1 cellular context compared by ENCODE assay signal in the genomic region with DNA sequence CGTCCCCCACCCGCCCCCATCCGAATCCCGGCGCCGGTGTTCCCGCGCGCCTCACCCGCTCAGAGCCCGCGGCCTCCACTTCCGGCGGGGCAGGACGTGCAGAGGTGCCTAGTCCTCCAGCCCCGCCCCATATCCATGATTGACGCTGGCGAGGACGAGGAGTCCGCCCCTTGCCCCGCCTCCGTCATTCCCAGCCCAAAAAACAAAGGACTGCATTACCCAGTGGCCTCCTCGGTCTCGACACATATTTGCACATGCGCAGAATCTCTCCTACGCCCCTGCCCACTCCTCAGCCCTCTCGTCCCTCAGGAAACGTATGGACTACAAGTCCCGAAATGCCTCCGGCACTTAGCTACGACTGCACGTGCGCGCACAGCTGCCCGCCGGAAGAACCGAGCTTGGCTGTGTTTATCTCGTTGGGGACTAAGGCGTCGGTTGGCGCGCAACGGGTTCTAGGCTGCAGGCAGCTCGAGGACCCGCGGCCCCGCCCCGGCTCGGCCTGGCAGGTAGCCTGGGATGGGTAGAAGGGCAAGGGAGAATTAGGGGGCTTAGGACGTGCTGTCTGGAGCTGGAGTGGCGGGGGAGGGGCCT.
TF ChIP-seq lines count a peak whose summit lies in the region.

KLHDC3 (plus strand) TSS at position 407 of the 591 bp plus-strand sequence. CDS start 2,944 bp downstream, outside the sequence.
MEA1 (minus strand) TSS at position 104 of the 591 bp plus-strand sequence. CDS start 133 bp downstream, outside the sequence.

TF ChIP-seq in HepG2, 621 proteins besides CTCF, POLR2A, EP300 and RAD21 (continued from another document and continues in another):
- TF ChIP-seq ZNF326 (CRISPR knock-in tag; IDR thresholded peaks at IDR 0.05; ENCODE audit: borderline replicate concordance): no peak
- TF ChIP-seq MIER3 (CRISPR knock-in tag; IDR thresholded peaks at IDR 0.05; ENCODE audit: borderline replicate concordance): peak; percentile 65; the same call in 1 of the 2 replicates
- TF ChIP-seq STAG1 (CRISPR knock-in tag; IDR thresholded peaks at IDR 0.05): no peak
- peak; percentile 86 for TF ChIP-seq HOXA3 (CRISPR knock-in tag; IDR thresholded peaks at IDR 0.05)
- TF ChIP-seq NFKB2 (CRISPR knock-in tag; IDR thresholded peaks at IDR 0.05; ENCODE audit: borderline replicate concordance): peak; percentile 65; the same call in 1 of the 2 replicates
- TF ChIP-seq CBX2 (IDR thresholded peaks at IDR 0.05; ENCODE audit: low read depth, low read length): no peak
- no peak for TF ChIP-seq CBX2 (CRISPR knock-in tag; IDR thresholded peaks at IDR 0.05; ENCODE audit: low read depth)
- peak; percentile 76 for TF ChIP-seq KMT2B (CRISPR knock-in tag; IDR thresholded peaks at IDR 0.05)
- TF ChIP-seq XBP1 (CRISPR knock-in tag; IDR thresholded peaks at IDR 0.05): no peak
- TF ChIP-seq, protein P1, sequence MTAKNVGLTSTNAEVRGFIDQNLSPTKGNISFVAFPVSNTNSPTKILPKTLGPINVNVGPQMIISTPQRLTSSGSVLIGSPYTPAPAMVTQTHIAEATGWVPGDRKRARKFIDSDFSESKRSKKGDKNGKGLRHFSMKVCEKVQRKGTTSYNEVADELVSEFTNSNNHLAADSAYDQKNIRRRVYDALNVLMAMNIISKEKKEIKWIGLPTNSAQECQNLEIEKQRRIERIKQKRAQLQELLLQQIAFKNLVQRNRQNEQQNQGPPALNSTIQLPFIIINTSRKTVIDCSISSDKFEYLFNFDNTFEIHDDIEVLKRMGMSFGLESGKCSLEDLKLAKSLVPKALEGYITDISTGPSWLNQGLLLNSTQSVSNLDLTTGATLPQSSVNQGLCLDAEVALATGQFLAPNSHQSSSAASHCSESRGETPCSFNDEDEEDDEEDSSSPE (CRISPR knock-in tag; IDR thresholded peaks at IDR 0.05): peak; percentile 90
- TF ChIP-seq, protein P2, sequence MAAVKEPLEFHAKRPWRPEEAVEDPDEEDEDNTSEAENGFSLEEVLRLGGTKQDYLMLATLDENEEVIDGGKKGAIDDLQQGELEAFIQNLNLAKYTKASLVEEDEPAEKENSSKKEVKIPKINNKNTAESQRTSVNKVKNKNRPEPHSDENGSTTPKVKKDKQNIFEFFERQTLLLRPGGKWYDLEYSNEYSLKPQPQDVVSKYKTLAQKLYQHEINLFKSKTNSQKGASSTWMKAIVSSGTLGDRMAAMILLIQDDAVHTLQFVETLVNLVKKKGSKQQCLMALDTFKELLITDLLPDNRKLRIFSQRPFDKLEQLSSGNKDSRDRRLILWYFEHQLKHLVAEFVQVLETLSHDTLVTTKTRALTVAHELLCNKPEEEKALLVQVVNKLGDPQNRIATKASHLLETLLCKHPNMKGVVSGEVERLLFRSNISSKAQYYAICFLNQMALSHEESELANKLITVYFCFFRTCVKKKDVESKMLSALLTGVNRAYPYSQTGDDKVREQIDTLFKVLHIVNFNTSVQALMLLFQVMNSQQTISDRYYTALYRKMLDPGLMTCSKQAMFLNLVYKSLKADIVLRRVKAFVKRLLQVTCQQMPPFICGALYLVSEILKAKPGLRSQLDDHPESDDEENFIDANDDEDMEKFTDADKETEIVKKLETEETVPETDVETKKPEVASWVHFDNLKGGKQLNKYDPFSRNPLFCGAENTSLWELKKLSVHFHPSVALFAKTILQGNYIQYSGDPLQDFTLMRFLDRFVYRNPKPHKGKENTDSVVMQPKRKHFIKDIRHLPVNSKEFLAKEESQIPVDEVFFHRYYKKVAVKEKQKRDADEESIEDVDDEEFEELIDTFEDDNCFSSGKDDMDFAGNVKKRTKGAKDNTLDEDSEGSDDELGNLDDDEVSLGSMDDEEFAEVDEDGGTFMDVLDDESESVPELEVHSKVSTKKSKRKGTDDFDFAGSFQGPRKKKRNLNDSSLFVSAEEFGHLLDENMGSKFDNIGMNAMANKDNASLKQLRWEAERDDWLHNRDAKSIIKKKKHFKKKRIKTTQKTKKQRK (IDR thresholded peaks at IDR 0.05; ENCODE audit: low read length): no peak
- no peak for TF ChIP-seq MEIS2 (CRISPR knock-in tag; IDR thresholded peaks at IDR 0.05)
- no peak for TF ChIP-seq ZNF44 (CRISPR knock-in tag; IDR thresholded peaks at IDR 0.05)
- TF ChIP-seq DR1 (CRISPR knock-in tag; IDR thresholded peaks at IDR 0.05): peak; percentile 92
- no peak for TF ChIP-seq ZFP82 (CRISPR knock-in tag; IDR thresholded peaks at IDR 0.05; ENCODE audit: borderline replicate concordance)
- peak; percentile 63; the same call in 1 of the 2 replicates for TF ChIP-seq ZNF414 (CRISPR knock-in tag; IDR thresholded peaks at IDR 0.05)
- peak; percentile 82 for TF ChIP-seq SALL1 (CRISPR knock-in tag; IDR thresholded peaks at IDR 0.05)
- TF ChIP-seq, protein P3, sequence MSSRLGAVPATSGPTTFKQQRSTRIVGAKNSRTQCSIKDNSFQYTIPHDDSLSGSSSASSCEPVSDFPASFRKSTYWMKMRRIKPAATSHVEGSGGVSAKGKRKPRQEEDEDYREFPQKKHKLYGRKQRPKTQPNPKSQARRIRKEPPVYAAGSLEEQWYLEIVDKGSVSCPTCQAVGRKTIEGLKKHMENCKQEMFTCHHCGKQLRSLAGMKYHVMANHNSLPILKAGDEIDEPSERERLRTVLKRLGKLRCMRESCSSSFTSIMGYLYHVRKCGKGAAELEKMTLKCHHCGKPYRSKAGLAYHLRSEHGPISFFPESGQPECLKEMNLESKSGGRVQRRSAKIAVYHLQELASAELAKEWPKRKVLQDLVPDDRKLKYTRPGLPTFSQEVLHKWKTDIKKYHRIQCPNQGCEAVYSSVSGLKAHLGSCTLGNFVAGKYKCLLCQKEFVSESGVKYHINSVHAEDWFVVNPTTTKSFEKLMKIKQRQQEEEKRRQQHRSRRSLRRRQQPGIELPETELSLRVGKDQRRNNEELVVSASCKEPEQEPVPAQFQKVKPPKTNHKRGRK (CRISPR knock-in tag; IDR thresholded peaks at IDR 0.05): no peak
- TF ChIP-seq, protein P4, sequence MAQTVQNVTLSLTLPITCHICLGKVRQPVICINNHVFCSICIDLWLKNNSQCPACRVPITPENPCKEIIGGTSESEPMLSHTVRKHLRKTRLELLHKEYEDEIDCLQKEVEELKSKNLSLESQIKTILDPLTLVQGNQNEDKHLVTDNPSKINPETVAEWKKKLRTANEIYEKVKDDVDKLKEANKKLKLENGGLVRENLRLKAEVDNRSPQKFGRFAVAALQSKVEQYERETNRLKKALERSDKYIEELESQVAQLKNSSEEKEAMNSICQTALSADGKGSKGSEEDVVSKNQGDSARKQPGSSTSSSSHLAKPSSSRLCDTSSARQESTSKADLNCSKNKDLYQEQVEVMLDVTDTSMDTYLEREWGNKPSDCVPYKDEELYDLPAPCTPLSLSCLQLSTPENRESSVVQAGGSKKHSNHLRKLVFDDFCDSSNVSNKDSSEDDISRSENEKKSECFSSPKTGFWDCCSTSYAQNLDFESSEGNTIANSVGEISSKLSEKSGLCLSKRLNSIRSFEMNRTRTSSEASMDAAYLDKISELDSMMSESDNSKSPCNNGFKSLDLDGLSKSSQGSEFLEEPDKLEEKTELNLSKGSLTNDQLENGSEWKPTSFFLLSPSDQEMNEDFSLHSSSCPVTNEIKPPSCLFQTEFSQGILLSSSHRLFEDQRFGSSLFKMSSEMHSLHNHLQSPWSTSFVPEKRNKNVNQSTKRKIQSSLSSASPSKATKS (CRISPR knock-in tag; IDR thresholded peaks at IDR 0.05): no peak
- TF ChIP-seq, protein P5, sequence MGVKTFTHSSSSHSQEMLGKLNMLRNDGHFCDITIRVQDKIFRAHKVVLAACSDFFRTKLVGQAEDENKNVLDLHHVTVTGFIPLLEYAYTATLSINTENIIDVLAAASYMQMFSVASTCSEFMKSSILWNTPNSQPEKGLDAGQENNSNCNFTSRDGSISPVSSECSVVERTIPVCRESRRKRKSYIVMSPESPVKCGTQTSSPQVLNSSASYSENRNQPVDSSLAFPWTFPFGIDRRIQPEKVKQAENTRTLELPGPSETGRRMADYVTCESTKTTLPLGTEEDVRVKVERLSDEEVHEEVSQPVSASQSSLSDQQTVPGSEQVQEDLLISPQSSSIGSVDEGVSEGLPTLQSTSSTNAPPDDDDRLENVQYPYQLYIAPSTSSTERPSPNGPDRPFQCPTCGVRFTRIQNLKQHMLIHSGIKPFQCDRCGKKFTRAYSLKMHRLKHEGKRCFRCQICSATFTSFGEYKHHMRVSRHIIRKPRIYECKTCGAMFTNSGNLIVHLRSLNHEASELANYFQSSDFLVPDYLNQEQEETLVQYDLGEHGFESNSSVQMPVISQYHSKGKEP (CRISPR knock-in tag; IDR thresholded peaks at IDR 0.05): no peak
- TF ChIP-seq SMARCE1 (IDR thresholded peaks at IDR 0.05; ENCODE audit: borderline replicate concordance): no peak
- no peak for TF ChIP-seq PAF1 (CRISPR knock-in tag; IDR thresholded peaks at IDR 0.05)
- TF ChIP-seq, protein P6, sequence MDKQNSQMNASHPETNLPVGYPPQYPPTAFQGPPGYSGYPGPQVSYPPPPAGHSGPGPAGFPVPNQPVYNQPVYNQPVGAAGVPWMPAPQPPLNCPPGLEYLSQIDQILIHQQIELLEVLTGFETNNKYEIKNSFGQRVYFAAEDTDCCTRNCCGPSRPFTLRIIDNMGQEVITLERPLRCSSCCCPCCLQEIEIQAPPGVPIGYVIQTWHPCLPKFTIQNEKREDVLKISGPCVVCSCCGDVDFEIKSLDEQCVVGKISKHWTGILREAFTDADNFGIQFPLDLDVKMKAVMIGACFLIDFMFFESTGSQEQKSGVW (CRISPR knock-in tag; IDR thresholded peaks at IDR 0.05; ENCODE audit: borderline replicate concordance): no peak
- TF ChIP-seq ZSCAN22 (CRISPR knock-in tag; IDR thresholded peaks at IDR 0.05): no peak
- TF ChIP-seq ZNF274 (CRISPR knock-in tag; IDR thresholded peaks at IDR 0.05): no peak
- TF ChIP-seq ZNF101 (CRISPR knock-in tag; IDR thresholded peaks at IDR 0.05; ENCODE audit: borderline replicate concordance, low read depth): no peak
- TF ChIP-seq, protein P7, sequence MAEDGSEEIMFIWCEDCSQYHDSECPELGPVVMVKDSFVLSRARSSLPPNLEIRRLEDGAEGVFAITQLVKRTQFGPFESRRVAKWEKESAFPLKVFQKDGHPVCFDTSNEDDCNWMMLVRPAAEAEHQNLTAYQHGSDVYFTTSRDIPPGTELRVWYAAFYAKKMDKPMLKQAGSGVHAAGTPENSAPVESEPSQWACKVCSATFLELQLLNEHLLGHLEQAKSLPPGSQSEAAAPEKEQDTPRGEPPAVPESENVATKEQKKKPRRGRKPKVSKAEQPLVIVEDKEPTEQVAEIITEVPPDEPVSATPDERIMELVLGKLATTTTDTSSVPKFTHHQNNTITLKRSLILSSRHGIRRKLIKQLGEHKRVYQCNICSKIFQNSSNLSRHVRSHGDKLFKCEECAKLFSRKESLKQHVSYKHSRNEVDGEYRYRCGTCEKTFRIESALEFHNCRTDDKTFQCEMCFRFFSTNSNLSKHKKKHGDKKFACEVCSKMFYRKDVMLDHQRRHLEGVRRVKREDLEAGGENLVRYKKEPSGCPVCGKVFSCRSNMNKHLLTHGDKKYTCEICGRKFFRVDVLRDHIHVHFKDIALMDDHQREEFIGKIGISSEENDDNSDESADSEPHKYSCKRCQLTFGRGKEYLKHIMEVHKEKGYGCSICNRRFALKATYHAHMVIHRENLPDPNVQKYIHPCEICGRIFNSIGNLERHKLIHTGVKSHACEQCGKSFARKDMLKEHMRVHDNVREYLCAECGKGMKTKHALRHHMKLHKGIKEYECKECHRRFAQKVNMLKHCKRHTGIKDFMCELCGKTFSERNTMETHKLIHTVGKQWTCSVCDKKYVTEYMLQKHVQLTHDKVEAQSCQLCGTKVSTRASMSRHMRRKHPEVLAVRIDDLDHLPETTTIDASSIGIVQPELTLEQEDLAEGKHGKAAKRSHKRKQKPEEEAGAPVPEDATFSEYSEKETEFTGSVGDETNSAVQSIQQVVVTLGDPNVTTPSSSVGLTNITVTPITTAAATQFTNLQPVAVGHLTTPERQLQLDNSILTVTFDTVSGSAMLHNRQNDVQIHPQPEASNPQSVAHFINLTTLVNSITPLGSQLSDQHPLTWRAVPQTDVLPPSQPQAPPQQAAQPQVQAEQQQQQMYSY (CRISPR knock-in tag; IDR thresholded peaks at IDR 0.05): no peak
- TF ChIP-seq, protein P8, sequence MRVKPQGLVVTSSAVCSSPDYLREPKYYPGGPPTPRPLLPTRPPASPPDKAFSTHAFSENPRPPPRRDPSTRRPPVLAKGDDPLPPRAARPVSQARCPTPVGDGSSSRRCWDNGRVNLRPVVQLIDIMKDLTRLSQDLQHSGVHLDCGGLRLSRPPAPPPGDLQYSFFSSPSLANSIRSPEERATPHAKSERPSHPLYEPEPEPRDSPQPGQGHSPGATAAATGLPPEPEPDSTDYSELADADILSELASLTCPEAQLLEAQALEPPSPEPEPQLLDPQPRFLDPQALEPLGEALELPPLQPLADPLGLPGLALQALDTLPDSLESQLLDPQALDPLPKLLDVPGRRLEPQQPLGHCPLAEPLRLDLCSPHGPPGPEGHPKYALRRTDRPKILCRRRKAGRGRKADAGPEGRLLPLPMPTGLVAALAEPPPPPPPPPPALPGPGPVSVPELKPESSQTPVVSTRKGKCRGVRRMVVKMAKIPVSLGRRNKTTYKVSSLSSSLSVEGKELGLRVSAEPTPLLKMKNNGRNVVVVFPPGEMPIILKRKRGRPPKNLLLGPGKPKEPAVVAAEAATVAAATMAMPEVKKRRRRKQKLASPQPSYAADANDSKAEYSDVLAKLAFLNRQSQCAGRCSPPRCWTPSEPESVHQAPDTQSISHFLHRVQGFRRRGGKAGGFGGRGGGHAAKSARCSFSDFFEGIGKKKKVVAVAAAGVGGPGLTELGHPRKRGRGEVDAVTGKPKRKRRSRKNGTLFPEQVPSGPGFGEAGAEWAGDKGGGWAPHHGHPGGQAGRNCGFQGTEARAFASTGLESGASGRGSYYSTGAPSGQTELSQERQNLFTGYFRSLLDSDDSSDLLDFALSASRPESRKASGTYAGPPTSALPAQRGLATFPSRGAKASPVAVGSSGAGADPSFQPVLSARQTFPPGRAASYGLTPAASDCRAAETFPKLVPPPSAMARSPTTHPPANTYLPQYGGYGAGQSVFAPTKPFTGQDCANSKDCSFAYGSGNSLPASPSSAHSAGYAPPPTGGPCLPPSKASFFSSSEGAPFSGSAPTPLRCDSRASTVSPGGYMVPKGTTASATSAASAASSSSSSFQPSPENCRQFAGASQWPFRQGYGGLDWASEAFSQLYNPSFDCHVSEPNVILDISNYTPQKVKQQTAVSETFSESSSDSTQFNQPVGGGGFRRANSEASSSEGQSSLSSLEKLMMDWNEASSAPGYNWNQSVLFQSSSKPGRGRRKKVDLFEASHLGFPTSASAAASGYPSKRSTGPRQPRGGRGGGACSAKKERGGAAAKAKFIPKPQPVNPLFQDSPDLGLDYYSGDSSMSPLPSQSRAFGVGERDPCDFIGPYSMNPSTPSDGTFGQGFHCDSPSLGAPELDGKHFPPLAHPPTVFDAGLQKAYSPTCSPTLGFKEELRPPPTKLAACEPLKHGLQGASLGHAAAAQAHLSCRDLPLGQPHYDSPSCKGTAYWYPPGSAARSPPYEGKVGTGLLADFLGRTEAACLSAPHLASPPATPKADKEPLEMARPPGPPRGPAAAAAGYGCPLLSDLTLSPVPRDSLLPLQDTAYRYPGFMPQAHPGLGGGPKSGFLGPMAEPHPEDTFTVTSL (CRISPR knock-in tag; IDR thresholded peaks at IDR 0.05; ENCODE audit: borderline replicate concordance): no peak
- no peak for TF ChIP-seq ZNF264 (CRISPR knock-in tag; IDR thresholded peaks at IDR 0.05)
- TF ChIP-seq KLF15 (CRISPR knock-in tag; IDR thresholded peaks at IDR 0.05; ENCODE audit: borderline replicate concordance): no peak
